Comparison of ENCODE assay signal across 22 cellular contexts in genomic region chr6:128284128-128284527, GRCh38.
DNase-seq lines count a peak whose midpoint lies in the region; ATAC-seq and TF ChIP-seq lines count a peak whose summit lies in the region.
"Had no signal": no experiment of that assay in that cellular context is flagged by ENCODE, and none has a peak within 500 bp of the region (broad histone marks: within the 10 kb centered on the region; RNA-seq: fewer than 3 reads in every experiment).

No MANE protein-coding gene starts in this region.

- peaks cover 47% of the 10 kb centered on the region for H3K4me1 ChIP-seq in HUES48 (ENCODE audit: control insufficient read depth, insufficient read depth, low read length)
- H3K4me1 ChIP-seq: adrenal gland, uterus had no signal

- DNase-seq in ELR (ENCODE audit: low read depth) (peak; percentile 25), nephron progenitor cell (no peak), T-cell (no peak)
- DNase-seq: activated CD4-positive, alpha-beta T cell treated with anti-CD3 and anti-CD28 coated beads for 4 hours; activated CD8-positive, alpha-beta memory T cell treated with anti-CD3 and anti-CD28 coated beads for 24 hours; adrenal gland; brain microvascular endothelial cell; effector CD4-positive, alpha-beta T cell; heart right ventricle; left cardiac atrium; NCI-H1092; NCI-H187 treated with DMSO at 0.1 percent for 48 hours; stimulated activated naive CD8-positive, alpha-beta T cell treated with anti-CD3 and anti-CD28 coated beads, Interleukin-15, Interleukin-2, amounts not matched to agents 100 U/mL and 50 U/mL, for 24 hours; uterus had no signal

- H3K9me3 ChIP-seq in HUES48 (ENCODE audit: control insufficient read depth, insufficient read depth, low read length): no peaks in the 10 kb centered on the region
- H3K9me3 ChIP-seq: adrenal gland, thoracic aorta, uterus had no signal

- ATAC-seq in T-cell (replicated peaks in 1 of 4) (no peak), HG02840 (IDR thresholded peaks at IDR 0.05; ENCODE audit: low FRiP score, unreplicated experiment) (no peak), HG02642 (IDR thresholded peaks at IDR 0.05; ENCODE audit: poor library complexity, unreplicated experiment) (no peak)
- ATAC-seq: GM12878; left cardiac atrium; stimulated activated naive CD8-positive, alpha-beta T cell treated with anti-CD3 and anti-CD28 coated beads, Interleukin-15, Interleukin-2, amounts not matched to agents 100 U/mL and 50 U/mL, for 24 hours had no signal

- H3K27ac Mint-ChIP-seq in brain (peak overlapping the region in 3 of 5 experiments; percentile 7 to 43 (median 25)), nephron progenitor cell (no peak overlapping the region), T-cell (no peak overlapping the region)
- H3K27ac Mint-ChIP-seq: T-helper 2 cell treated with Interferon-gamma antibody and Interleukin-4, amounts not matched to agents 5 μg/mL and 100 μg/mL, for 36 hours had no signal

- H3K27me3 ChIP-seq in HUES48 (ENCODE audit: control insufficient read depth, insufficient read depth, low read length): no peaks in the 10 kb centered on the region
- H3K27me3 ChIP-seq: adrenal gland, brain microvascular endothelial cell, heart right ventricle, uterus had no signal

- H3K9me3 Mint-ChIP-seq in brain (peaks cover 8 to 17% (median 9%) of the 10 kb centered on the region in 5 experiments), nephron progenitor cell (peaks cover 11% of the 10 kb centered on the region), T-cell (no peaks in the 10 kb centered on the region)
- H3K9me3 Mint-ChIP-seq: T-helper 2 cell treated with Interferon-gamma antibody and Interleukin-4, amounts not matched to agents 5 μg/mL and 100 μg/mL, for 36 hours had no signal

- POLR2A ChIA-PET in T-cell (lab: Charles Lee): no interaction called here

- H3K4me1 Mint-ChIP-seq in brain (peaks cover 36% of the 10 kb centered on the region), nephron progenitor cell (peaks cover 62% of the 10 kb centered on the region), T-cell (peaks cover 8 to 25% (median 8%) of the 10 kb centered on the region in 3 donors)

- H3K27me3 Mint-ChIP-seq in brain (peaks cover 4% of the 10 kb centered on the region), nephron progenitor cell (ENCODE audit: low read depth, poor library complexity) (no peaks in the 10 kb centered on the region), T-cell (peaks cover 0 to 5% of the 10 kb centered on the region in 2 donors)

- peak overlapping the region; percentile 24 for H3K27ac ChIP-seq in HUES48 (ENCODE audit: low read depth, low read length)
- H3K27ac ChIP-seq: adrenal gland, brain microvascular endothelial cell, heart right ventricle, thoracic aorta, uterus, VCaP had no signal

- TF ChIP-seq CTCF in brain (conservative IDR thresholded peaks at IDR 0.05): no peak
- TF ChIP-seq CTCF in nephron progenitor cell (IDR thresholded peaks at IDR 0.05): no peak

- no peak overlapping the region for H3K4me3 ChIP-seq in HUES48 (ENCODE audit: low read depth, low read length)
- H3K4me3 ChIP-seq: adrenal gland, GM12878, heart right ventricle, thoracic aorta, uterus had no signal

- H3K4me3 Mint-ChIP-seq in brain (peak overlapping the region in 1 of 5 experiments; percentile 30), nephron progenitor cell (peak overlapping the region; percentile 26), T-cell (no peak overlapping the region)
- H3K4me3 Mint-ChIP-seq: T-helper 2 cell treated with Interferon-gamma antibody and Interleukin-4, amounts not matched to agents 5 μg/mL and 100 μg/mL, for 36 hours had no signal

- no peak overlapping the region for H3K9ac ChIP-seq in HUES48 (ENCODE audit: low read depth, low read length)

- peaks cover 20% of the 10 kb centered on the region for H3K36me3 Mint-ChIP-seq in brain
- H3K36me3 Mint-ChIP-seq in nephron progenitor cell (ENCODE audit: low read depth): peaks cover 23% of the 10 kb centered on the region
- H3K36me3 Mint-ChIP-seq in T-cell: no peaks in the 10 kb centered on the region

- CTCF ChIA-PET in T-cell (lab: Charles Lee): no interaction called here

- H3K36me3 ChIP-seq in HUES48 (ENCODE audit: control insufficient read depth, insufficient read depth, low read length): no peaks in the 10 kb centered on the region
- H3K36me3 ChIP-seq: brain microvascular endothelial cell, heart right ventricle, thoracic aorta, uterus had no signal

Comparison
In these comparisons a context has a peak if more than half of its experiments do, and no peak if none do; other contexts are left out.
1. H3K27ac Mint-ChIP-seq: peak in brain (3 of 5); none in nephron progenitor cell (single experiment) and T-cell (0 of 2).